Comparison of ENCODE assay signal across 18 cellular contexts in the genomic region with DNA sequence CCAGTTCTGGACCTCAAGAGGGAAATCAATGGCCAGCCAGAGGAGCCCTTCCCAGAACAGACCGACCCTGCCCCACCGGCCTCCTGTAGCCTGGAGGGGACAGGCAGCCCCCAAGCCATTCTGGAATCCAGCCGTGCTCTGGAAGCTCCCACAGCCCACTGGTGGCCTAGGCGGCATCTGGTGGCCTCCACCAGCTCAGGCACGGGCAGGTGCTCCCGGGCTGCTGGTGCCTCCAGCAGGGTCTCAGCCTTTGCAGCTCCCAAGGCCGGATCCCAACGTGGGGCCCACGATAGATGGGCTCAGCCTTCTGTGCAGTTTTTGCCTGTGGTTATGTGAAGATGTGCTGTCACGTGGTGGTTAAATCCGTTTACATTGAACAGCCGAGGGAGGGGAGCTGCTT. TPM values are rescaled to one million over a fixed set of nuclear protein-coding genes. Genes with fewer than 3 reads are reported as not detected.
DNase-seq lines count a peak whose midpoint lies in the region; ATAC-seq and TF ChIP-seq lines count a peak whose summit lies in the region.
"Had no signal": no experiment of that assay in that cellular context is flagged by ENCODE, and none has a peak within 500 bp of the region (broad histone marks: within the 10 kb centered on the region; RNA-seq: fewer than 3 reads in every experiment).

No MANE protein-coding gene starts in this region.

- no peak for TF ChIP-seq CTCF in endothelial cell (IDR thresholded peaks at IDR 0.05; ENCODE audit: unreplicated experiment)

- POLR2A ChIA-PET in activated CD8-positive, alpha-beta T cell treated with anti-CD3 and anti-CD28 coated beads, Interleukin-2, amount 10 ng/mL, durations not matched to agents 7 days and 5 days (lab: Charles Lee) = no interaction called here

- DNase-seq in activated T-cell treated with anti-CD3 and anti-CD28 coated beads, Interleukin-2, amount 50 U/mL, for 1 hour = peak; percentile 2
- DNase-seq in activated T-cell treated with anti-CD3 and anti-CD28 coated beads, Interleukin-2, amount 50 U/mL, for 4 hours = no peak
- DNase-seq in SK-N-DZ (ENCODE audit: low spot score) (peak; percentile 56), endothelial cell (ENCODE audit: low spot score) (peak; percentile 2), retina (peak; percentile 50), kidney glomerular epithelial cell (lab: John Stamatoyannopoulos, UW) (no peak)
- no peak for DNase-seq in activated CD8-positive, alpha-beta T cell treated with anti-CD3 and anti-CD28 coated beads, Interleukin-2, amount 10 ng/mL, durations not matched to agents 7 days and 5 days
- DNase-seq: ACHN; activated B cell treated with CpG ODN at 0.5 μM for 24 hours; CD4-positive, CD25-positive, alpha-beta regulatory T cell; effector CD8-positive, alpha-beta T cell; NCI-H69; OCI-M1; SJCRH30; stimulated activated naive CD4-positive, alpha-beta T cell had no signal

- CTCF ChIA-PET in activated CD8-positive, alpha-beta T cell treated with anti-CD3 and anti-CD28 coated beads, Interleukin-2, amount 10 ng/mL, durations not matched to agents 7 days and 5 days (lab: Charles Lee) = no interaction called here

- no peaks in the 10 kb centered on the region for H3K9me3 Mint-ChIP-seq in activated T-cell treated with anti-CD3 and anti-CD28 coated beads, Interleukin-2, amount 50 U/mL, for 4 hours
- H3K9me3 Mint-ChIP-seq in endothelial cell (ENCODE audit: unreplicated experiment) = no peaks in the 10 kb centered on the region
- H3K9me3 Mint-ChIP-seq in activated CD8-positive, alpha-beta T cell treated with anti-CD3 and anti-CD28 coated beads, Interleukin-2, amount 10 ng/mL, durations not matched to agents 7 days and 5 days (ENCODE audit: insufficient read depth) = no peaks in the 10 kb centered on the region
- H3K9me3 Mint-ChIP-seq: activated B cell treated with CpG ODN at 0.5 μM for 24 hours; CD4-positive, CD25-positive, alpha-beta regulatory T cell; natural killer cell treated with Interleukin-12 subunit alpha and Interleukin-12 subunit beta and Interleukin-15 and Interleukin-18, amount 100 ng/mL, for 72 hours had no signal

- H3K4me3 Mint-ChIP-seq in activated T-cell treated with anti-CD3 and anti-CD28 coated beads, Interleukin-2, amount 50 U/mL, for 4 hours = no peak overlapping the region
- no peak overlapping the region for H3K4me3 Mint-ChIP-seq in endothelial cell (ENCODE audit: unreplicated experiment)
- no peak overlapping the region for H3K4me3 Mint-ChIP-seq in activated CD8-positive, alpha-beta T cell treated with anti-CD3 and anti-CD28 coated beads, Interleukin-2, amount 10 ng/mL, durations not matched to agents 7 days and 5 days
- H3K4me3 Mint-ChIP-seq: activated B cell treated with CpG ODN at 0.5 μM for 24 hours; CD4-positive, CD25-positive, alpha-beta regulatory T cell; natural killer cell treated with Interleukin-12 subunit alpha and Interleukin-12 subunit beta and Interleukin-15 and Interleukin-18, amount 100 ng/mL, for 72 hours; T-helper 17 cell had no signal

- H3K4me1 Mint-ChIP-seq in activated T-cell treated with anti-CD3 and anti-CD28 coated beads, Interleukin-2, amount 50 U/mL, for 4 hours (ENCODE audit: low read depth) = no peaks in the 10 kb centered on the region
- H3K4me1 Mint-ChIP-seq in endothelial cell (ENCODE audit: unreplicated experiment) = no peaks in the 10 kb centered on the region
- H3K4me1 Mint-ChIP-seq in activated CD8-positive, alpha-beta T cell treated with anti-CD3 and anti-CD28 coated beads, Interleukin-2, amount 10 ng/mL, durations not matched to agents 7 days and 5 days (ENCODE audit: low read depth) = no peaks in the 10 kb centered on the region
- H3K4me1 Mint-ChIP-seq: activated B cell treated with CpG ODN at 0.5 μM for 24 hours; CD4-positive, CD25-positive, alpha-beta regulatory T cell; T-helper 17 cell had no signal

- no peaks in the 10 kb centered on the region for H3K27me3 Mint-ChIP-seq in activated T-cell treated with anti-CD3 and anti-CD28 coated beads, Interleukin-2, amount 50 U/mL, for 4 hours (ENCODE audit: low read depth)
- H3K27me3 Mint-ChIP-seq in endothelial cell (ENCODE audit: unreplicated experiment) = peaks cover 2% of the 10 kb centered on the region
- no peaks in the 10 kb centered on the region for H3K27me3 Mint-ChIP-seq in activated CD8-positive, alpha-beta T cell treated with anti-CD3 and anti-CD28 coated beads, Interleukin-2, amount 10 ng/mL, durations not matched to agents 7 days and 5 days (ENCODE audit: low read depth)
- H3K27me3 Mint-ChIP-seq: activated B cell treated with CpG ODN at 0.5 μM for 24 hours; CD4-positive, CD25-positive, alpha-beta regulatory T cell had no signal

- no peak for ATAC-seq in activated T-cell treated with anti-CD3 and anti-CD28 coated beads, Interleukin-2, amount 50 U/mL, for 4 hours
- ATAC-seq in HG02852 (IDR thresholded peaks at IDR 0.05; ENCODE audit: unreplicated experiment) = no peak
- no peak for ATAC-seq in activated CD8-positive, alpha-beta T cell treated with anti-CD3 and anti-CD28 coated beads, Interleukin-2, amount 10 ng/mL, durations not matched to agents 7 days and 5 days
- ATAC-seq: natural killer cell treated with Interleukin-12 subunit alpha and Interleukin-12 subunit beta and Interleukin-15 and Interleukin-18, amount 100 ng/mL, for 72 hours; T-helper 17 cell had no signal

- H3K36me3 Mint-ChIP-seq in activated T-cell treated with anti-CD3 and anti-CD28 coated beads, Interleukin-2, amount 50 U/mL, for 4 hours (ENCODE audit: insufficient read depth) = no peaks in the 10 kb centered on the region
- no peaks in the 10 kb centered on the region for H3K36me3 Mint-ChIP-seq in endothelial cell (ENCODE audit: low read depth, unreplicated experiment)
- no peaks in the 10 kb centered on the region for H3K36me3 Mint-ChIP-seq in activated CD8-positive, alpha-beta T cell treated with anti-CD3 and anti-CD28 coated beads, Interleukin-2, amount 10 ng/mL, durations not matched to agents 7 days and 5 days (ENCODE audit: low read depth)
- H3K36me3 Mint-ChIP-seq: CD4-positive, CD25-positive, alpha-beta regulatory T cell; natural killer cell treated with Interleukin-12 subunit alpha and Interleukin-12 subunit beta and Interleukin-15 and Interleukin-18, amount 100 ng/mL, for 72 hours had no signal

- H3K27ac Mint-ChIP-seq in endothelial cell (ENCODE audit: unreplicated experiment) = no peak overlapping the region
- no peak overlapping the region for H3K27ac Mint-ChIP-seq in activated CD8-positive, alpha-beta T cell treated with anti-CD3 and anti-CD28 coated beads, Interleukin-2, amount 10 ng/mL, durations not matched to agents 7 days and 5 days
- H3K27ac Mint-ChIP-seq: activated B cell treated with CpG ODN at 0.5 μM for 24 hours; CD4-positive, CD25-positive, alpha-beta regulatory T cell; natural killer cell treated with Interleukin-12 subunit alpha and Interleukin-12 subunit beta and Interleukin-15 and Interleukin-18, amount 100 ng/mL, for 72 hours; T-helper 17 cell had no signal

RNA-seq across cellular contexts. Expression of gene JAKMIP3, which starts 44.3 kb away (rescaled TPM):
- total RNA-seq in activated T-cell treated with anti-CD3 and anti-CD28 coated beads, Interleukin-2, amount 50 U/mL, for 4 hours = under 1 TPM; 0.08 to 0.35 (median 0.08) TPM
- polyA plus RNA-seq in SK-N-DZ (2014; cell fraction: cytosol; rRNA removed) = 0.45 and 0.66 TPM in 2 replicates
- 1.7 and 3.9 TPM in 2 replicates for polyA plus RNA-seq in SK-N-DZ (2014; cell fraction: nucleus; rRNA removed)
- 0.05 TPM for total RNA-seq in endothelial cell (ENCODE audit: unreplicated experiment)
- total RNA-seq in activated CD8-positive, alpha-beta T cell treated with anti-CD3 and anti-CD28 coated beads, Interleukin-2, amount 10 ng/mL, durations not matched to agents 7 days and 5 days = under 1 TPM; 0.08 TPM
- total RNA-seq: SJCRH30 had no signal
- polyA plus RNA-seq: CD4-positive, CD25-positive, alpha-beta regulatory T cell had no signal

Comparison
In these comparisons a context has a peak if more than half of its experiments do, and no peak if none do; other contexts are left out.
1. DNase-seq: peak in activated T-cell treated with anti-CD3 and anti-CD28 coated beads, Interleukin-2, amount 50 U/mL, for 1 hour (single experiment), SK-N-DZ (single experiment), endothelial cell (single experiment) and retina (single experiment); none in activated T-cell treated with anti-CD3 and anti-CD28 coated beads, Interleukin-2, amount 50 U/mL, for 4 hours (single experiment), activated CD8-positive, alpha-beta T cell treated with anti-CD3 and anti-CD28 coated beads, Interleukin-2, amount 10 ng/mL, durations not matched to agents 7 days and 5 days (single experiment) and kidney glomerular epithelial cell (single experiment).